ENCODE assay signal across 9 cellular contexts in genomic region chr10:133275683-133276092, GRCh38. TPM values are rescaled to one million over a fixed set of nuclear protein-coding genes. Genes with fewer than 3 reads are reported as not detected.
DNase-seq lines count a peak whose midpoint lies in the region; ATAC-seq and TF ChIP-seq lines count a peak whose summit lies in the region.
"Had no signal": no experiment of that assay in that cellular context is flagged by ENCODE, and none has a peak within 500 bp of the region (broad histone marks: within the 10 kb centered on the region; RNA-seq: fewer than 3 reads in every experiment).

No MANE protein-coding gene starts in this region.

- peak; percentile 36 for ATAC-seq in GM21576 (IDR thresholded peaks at IDR 0.05; ENCODE audit: unreplicated experiment)

- TF ChIP-seq CTCF in GM10266 (IDR thresholded peaks at IDR 0.05; ENCODE audit: control insufficient read depth, insufficient read depth, low read depth, missing control alignments), result peak; percentile 51
- TF ChIP-seq CTCF in MCF 10A (IDR thresholded peaks at IDR 0.05; ENCODE audit: unreplicated experiment), result no peak

- H3K36me3 Mint-ChIP-seq in MCF 10A (ENCODE audit: insufficient read depth, unreplicated experiment), result peaks cover 13% of the 10 kb centered on the region

- DNase-seq in GM10266 (ENCODE audit: extremely low spot score), result peak; percentile 77
- peak; percentile 68 for DNase-seq in NAMALWA (ENCODE audit: low spot score)
- DNase-seq in MCF 10A (ENCODE audit: unreplicated experiment), result peak; percentile 25
- peak; percentile 68 for DNase-seq in stimulated activated CD4-positive, alpha-beta T cell treated with anti-CD3 and anti-CD28 coated beads, Interleukin-15, amount 100 ng/mL, for 24 hours
- DNase-seq in DMS79 (lab: John Stamatoyannopoulos, UW), result no peak
- no peak for DNase-seq in NCI-H187 treated with DMSO at 0.1 percent for 48 hours (lab: John Stamatoyannopoulos, UW)
- DNase-seq in NCI-H748 treated with DMSO at 0.1 percent for 48 hours (lab: John Stamatoyannopoulos, UW), result no peak

- H3K27me3 Mint-ChIP-seq in MCF 10A (ENCODE audit: insufficient read depth, unreplicated experiment), result no peaks in the 10 kb centered on the region

- CTCF ChIA-PET in MCF 10A (lab: Yijun Ruan, JAX), result interaction anchor here (0.6 to 1.1 kb wide), 5 partner anchors 9 to 130 kb away, joined by 3 to 4 read pairs (median 3); partner anchors contain the start of gene FUOM

- peaks cover 16% of the 10 kb centered on the region for H3K4me1 Mint-ChIP-seq in MCF 10A (ENCODE audit: insufficient read depth, unreplicated experiment)

- no peak overlapping the region for H3K27ac Mint-ChIP-seq in MCF 10A (ENCODE audit: low read depth, unreplicated experiment)

- no peaks in the 10 kb centered on the region for H3K9me3 Mint-ChIP-seq in MCF 10A (ENCODE audit: unreplicated experiment)

- no TSS peak for BruUV-seq in MCF 10A (replicated peaks; lab: Mats Ljungman, UMichigan)

- intact Hi-C loops in MCF 10A (cut with micrococcal nuclease), result no loop called here

- POLR2A ChIA-PET in MCF 10A (lab: Yijun Ruan, JAX), result interaction anchor here (1.2 to 4.7 kb wide), 2 partner anchors 17 kb away, joined by 4 to 45 read pairs; no protein-coding TSS in a partner anchor

- H3K4me3 Mint-ChIP-seq in MCF 10A (ENCODE audit: unreplicated experiment), result peak overlapping the region; percentile 40

RNA-seq across cellular contexts. Expression of gene ADAM8, which starts 1.0 kb away (rescaled TPM):
- 20.2 and 23.2 TPM in 2 replicates for total RNA-seq in MCF 10A (2022)

RNA-seq across cellular contexts. Expression of gene TUBGCP2, which starts 33.0 kb away (rescaled TPM):
- 95.9 and 96.2 TPM in 2 replicates for total RNA-seq in MCF 10A (2022)

RNA-seq across cellular contexts. Expression of gene ZNF511, which starts 33.0 kb away (rescaled TPM):
- total RNA-seq in MCF 10A (2022), result 28.9 and 42.7 TPM in 2 replicates

RNA-seq across cellular contexts. Expression of gene VENTX, which starts 38.0 kb away (rescaled TPM):
- not detected in 2 replicates for total RNA-seq in MCF 10A (2022)
- total RNA-seq: dermis microvascular lymphatic vessel endothelial cell had no signal

RNA-seq across cellular contexts. Expression of gene UTF1, which starts 45.7 kb away (rescaled TPM):
- not detected in 2 replicates for total RNA-seq in MCF 10A (2022)
- total RNA-seq: dermis microvascular lymphatic vessel endothelial cell had no signal

Comparison
In these comparisons a context has a peak if more than half of its experiments do, and no peak if none do; other contexts are left out.
1. DNase-seq: peak in GM10266 (single experiment), NAMALWA (single experiment), MCF 10A (single experiment) and stimulated activated CD4-positive, alpha-beta T cell treated with anti-CD3 and anti-CD28 coated beads, Interleukin-15, amount 100 ng/mL, for 24 hours (single experiment); none in DMS79 (single experiment), NCI-H187 treated with DMSO at 0.1 percent for 48 hours (single experiment) and NCI-H748 treated with DMSO at 0.1 percent for 48 hours (single experiment).